ENCODE assay signal across 21 cellular contexts in genomic region chr16:86926146-86926545, GRCh38.
"Had no signal": no experiment of that assay in that cellular context is flagged by ENCODE, and none has a peak within 500 bp of the region (broad histone marks: within the 10 kb centered on the region; RNA-seq: fewer than 3 reads in every experiment).

No MANE protein-coding gene starts in this region.

- H3K36me3 ChIP-seq: cardiac muscle cell, lower lobe of right lung, transverse colon, vagina had no signal

- H3K79me2 ChIP-seq: parathyroid adenoma had no signal

- H3K4me3 Mint-ChIP-seq: activated naive CD4-positive, alpha-beta T cell treated with anti-CD3 and anti-CD28 coated beads, Interleukin-2, amount 10 ng/mL, durations not matched to agents 7 days and 5 days; dendritic cell treated with granulocyte-macrophage colony-stimulating factor and Interleukin-4, amounts not matched to agents 40 ng/mL and 50 ng/mL, for 4 days; natural killer cell; stimulated activated naive B cell treated with anti-CD40 and anti-IgM and Interleukin-4, amounts not matched to agents 10 μg/mL and 1 μg/mL and 100 μg/mL, for 72 hours; WTC11 had no signal

- H3K9ac ChIP-seq: parathyroid adenoma had no signal

- DNase-seq: activated CD4-positive, alpha-beta T cell treated with anti-CD3 and anti-CD28 coated beads, Interleukin-2, amount 50 U/mL, for 4 hours; activated naive CD4-positive, alpha-beta T cell treated with anti-CD3 and anti-CD28 coated beads, Interleukin-2, amount 10 ng/mL, durations not matched to agents 7 days and 5 days; activated T-cell treated with anti-CD3 and anti-CD28 coated beads, Interleukin-2, amount 50 U/mL, for 48 hours; body of pancreas; effector CD8-positive, alpha-beta T cell; erythroblast; foreskin fibroblast; left colon; lower lobe of right lung; natural killer cell; stimulated activated CD4-positive, alpha-beta T cell treated with anti-CD3 and anti-CD28 coated beads, Interleukin-2, amount 100 ng/mL, for 48 hours; stimulated activated CD8-positive, alpha-beta memory T cell treated with anti-CD3 and anti-CD28 coated beads, Interleukin-4, amount 100 ng/mL, for 48 hours; stimulated activated naive B cell treated with anti-CD40 and anti-IgM and Interleukin-4, amounts not matched to agents 10 μg/mL and 1 μg/mL and 100 μg/mL, for 72 hours; T-helper 9 cell; transverse colon had no signal

- H3K4me3 ChIP-seq: body of pancreas, cardiac muscle cell, lower lobe of right lung, transverse colon, vagina had no signal

- H3K27me3 ChIP-seq: body of pancreas, cardiac muscle cell, vagina had no signal

- H3K4me1 Mint-ChIP-seq: activated naive CD4-positive, alpha-beta T cell treated with anti-CD3 and anti-CD28 coated beads, Interleukin-2, amount 10 ng/mL, durations not matched to agents 7 days and 5 days; stimulated activated naive B cell treated with anti-CD40 and anti-IgM and Interleukin-4, amounts not matched to agents 10 μg/mL and 1 μg/mL and 100 μg/mL, for 72 hours had no signal

- H3K9me3 Mint-ChIP-seq: activated naive CD4-positive, alpha-beta T cell treated with anti-CD3 and anti-CD28 coated beads, Interleukin-2, amount 10 ng/mL, durations not matched to agents 7 days and 5 days; dendritic cell treated with granulocyte-macrophage colony-stimulating factor and Interleukin-4, amounts not matched to agents 40 ng/mL and 50 ng/mL, for 4 days; natural killer cell had no signal

- H3K27ac Mint-ChIP-seq: activated naive CD4-positive, alpha-beta T cell treated with anti-CD3 and anti-CD28 coated beads, Interleukin-2, amount 10 ng/mL, durations not matched to agents 7 days and 5 days; dendritic cell treated with granulocyte-macrophage colony-stimulating factor and Interleukin-4, amounts not matched to agents 40 ng/mL and 50 ng/mL, for 4 days; natural killer cell; stimulated activated naive B cell treated with anti-CD40 and anti-IgM and Interleukin-4, amounts not matched to agents 10 μg/mL and 1 μg/mL and 100 μg/mL, for 72 hours; WTC11 had no signal

- ATAC-seq: body of pancreas; lower lobe of right lung; natural killer cell; stimulated activated naive B cell treated with anti-CD40 and anti-IgM and Interleukin-4, amounts not matched to agents 10 μg/mL and 1 μg/mL and 100 μg/mL, for 72 hours; WTC11 had no signal

- FAIRE-seq: keratinocyte had no signal

- H2AFZ ChIP-seq: parathyroid adenoma had no signal

- H3K27ac ChIP-seq: body of pancreas, cardiac muscle cell, lower lobe of right lung, parathyroid adenoma, transverse colon, vagina had no signal

- H3K4me1 ChIP-seq: body of pancreas, parathyroid adenoma had no signal

- H3K9me3 ChIP-seq: lower lobe of right lung, transverse colon, vagina had no signal

- H3K36me3 Mint-ChIP-seq: activated naive CD4-positive, alpha-beta T cell treated with anti-CD3 and anti-CD28 coated beads, Interleukin-2, amount 10 ng/mL, durations not matched to agents 7 days and 5 days; natural killer cell had no signal
